In genomic region chr19:677201-677600, GRCh38 we compare ENCODE assay signal across 9 cellular contexts. TPM values are rescaled to one million over a fixed set of nuclear protein-coding genes. Genes with fewer than 3 reads are reported as not detected.
DNase-seq lines count a peak whose midpoint lies in the region; ATAC-seq and TF ChIP-seq lines count a peak whose summit lies in the region.
"Had no signal": no experiment of that assay in that cellular context is flagged by ENCODE, and none has a peak within 500 bp of the region (broad histone marks: within the 10 kb centered on the region; RNA-seq: fewer than 3 reads in every experiment).

No MANE protein-coding gene starts in this region.

- POLR2A ChIA-PET in SK-N-SH (lab: Yijun Ruan, JAX): interaction anchor here (1.3 kb wide), 1 partner anchor 31 kb away, joined by 3 read pairs; no protein-coding TSS in a partner anchor

- H3K4me3 ChIP-seq in SK-N-SH (ENCODE audit: low read depth in 2 of 2, low read length in 1 of 2): peak overlapping the region; percentile 54 to 79

- no peaks in the 10 kb centered on the region for H3K9me2 ChIP-seq in SK-N-SH

- H3K9ac ChIP-seq in SK-N-SH: peak overlapping the region; percentile 92

- no peak overlapping the region for H2AFZ ChIP-seq in SK-N-SH (ENCODE audit: low read depth)

- H3K79me2 ChIP-seq in SK-N-SH (ENCODE audit: insufficient read depth): peaks cover 26% of the 10 kb centered on the region

- TF ChIP-seq CTCF in SK-N-SH (IDR thresholded peaks at IDR 0.05): no peak

- peak overlapping the region; percentile 89 for H3K4me2 ChIP-seq in SK-N-SH

- peaks cover 10% of the 10 kb centered on the region for H3F3A ChIP-seq in SK-N-SH (replicated peaks; ENCODE audit: insufficient read depth)

- H3K4me1 ChIP-seq in SK-N-SH (ENCODE audit: control insufficient read depth in 1 of 2, insufficient read depth in 2 of 2, low read depth in 1 of 2, low read length in 1 of 2): peaks cover 8 to 33% of the 10 kb centered on the region in 2 experiments; a peak in 3 of 4 replicates

- TF ChIP-seq RAD21 in SK-N-SH (IDR thresholded peaks at IDR 0.05; ENCODE audit: low read length): no peak

- no peaks in the 10 kb centered on the region for H3K27me3 ChIP-seq in SK-N-SH (ENCODE audit: insufficient read depth)

- peaks cover 0 to 3% of the 10 kb centered on the region in 2 experiments for H3K36me3 ChIP-seq in SK-N-SH (replicated peaks in 1 of 2; ENCODE audit: control insufficient read depth in 1 of 2, insufficient read depth in 2 of 2, low read length in 1 of 2)

- no peaks in the 10 kb centered on the region for H4K20me1 ChIP-seq in SK-N-SH (ENCODE audit: insufficient read depth)

- DNase-seq in ELR (ENCODE audit: low read depth) (peak; percentile 87), SK-N-SH (peak; percentile 67), foreskin melanocyte (peak; percentile 56), renal cortical epithelial cell (ENCODE audit: low read depth) (peak; percentile 70), DMS114 treated with DMSO at 0.1 percent for 48 hours (lab: John Stamatoyannopoulos, UW; ENCODE audit: unreplicated experiment) (no peak), COR-L47 (lab: John Stamatoyannopoulos, UW) (no peak)
- DNase-seq: activated B cell treated with CpG ODN at 0.5 μM for 24 hours had no signal

- CTCF ChIA-PET in SK-N-SH (lab: Yijun Ruan, JAX): interaction anchor here (0.6 to 6.0 kb wide), 8 partner anchors 26 to 93 kb away, joined by 3 to 33 read pairs (median 4); no protein-coding TSS in a partner anchor

- H3K9me3 ChIP-seq in SK-N-SH: no peaks in the 10 kb centered on the region

- ATAC-seq in GM21737 (IDR thresholded peaks at IDR 0.05; ENCODE audit: unreplicated experiment) (no peak), HG03432 (IDR thresholded peaks at IDR 0.05; ENCODE audit: unreplicated experiment) (no peak)

- TF ChIP-seq EP300 in SK-N-SH (IDR thresholded peaks at IDR 0.05; ENCODE audit: borderline replicate concordance in 1 of 2, low read depth in 1 of 2, low read length in 1 of 2): no peak; a peak in 1 of 4 replicates

- WGBS in SK-N-SH (ENCODE audit: low lambda C conversion rate): 0% methylated on average over 2 of the region's 15 CpGs

- H3K27ac ChIP-seq in SK-N-SH (ENCODE audit: low read depth in 2 of 2, low read length in 1 of 2): peak overlapping the region in 1 of 2 experiments; percentile 76; a peak in 2 of 4 replicates

TF ChIP-seq in SK-N-SH, 30 proteins besides CTCF, POLR2A, EP300 and RAD21:
- TF ChIP-seq NFIC (IDR thresholded peaks at IDR 0.05; ENCODE audit: borderline replicate concordance) (peak; percentile 6; the same call in 1 of the 2 replicates), FOSL2 (IDR thresholded peaks at IDR 0.05; ENCODE audit: borderline replicate concordance, low read depth) (peak; percentile 77; the same call in 1 of the 2 replicates), POLR2AphosphoS5 (IDR thresholded peaks at IDR 0.05; ENCODE audit: low read depth, low read length) (peak; percentile 16; the same call in 1 of the 2 replicates), RXRA (IDR thresholded peaks at IDR 0.05; ENCODE audit: borderline replicate concordance, low read depth) (no peak; the same call in 1 of the 2 replicates), MEF2A (IDR thresholded peaks at IDR 0.05; ENCODE audit: borderline replicate concordance, low read depth) (no peak), JUND (IDR thresholded peaks at IDR 0.05) (peak; percentile 79; the same call in 1 of the 2 replicates), NRF1 (IDR thresholded peaks at IDR 0.05; ENCODE audit: low read depth, low read length) (no peak), PBX3 (IDR thresholded peaks at IDR 0.05) (no peak), SIN3A (IDR thresholded peaks at IDR 0.05; ENCODE audit: borderline replicate concordance, low read depth, low read length) (no peak), CHD2 (IDR thresholded peaks at IDR 0.05; ENCODE audit: low read length, partially characterized antibody) (no peak), TEAD4 (IDR thresholded peaks at IDR 0.05; ENCODE audit: borderline replicate concordance, insufficient read depth) (peak; percentile 73; the same call in 1 of the 2 replicates), MAX (IDR thresholded peaks at IDR 0.05; ENCODE audit: low read depth) (peak; percentile 85), TCF12 (IDR thresholded peaks at IDR 0.05) (no peak; the same call in 1 of the 2 replicates)
TF ChIP-seq in SK-N-SH: peak in this region for 6.

RNA-seq across cellular contexts. Expression of gene FSTL3, which starts 1.0 kb away (rescaled TPM):
- 64.4 and 73.0 TPM in 2 replicates for polyA plus RNA-seq in SK-N-SH (2012; rRNA removed)
- polyA plus RNA-seq in SK-N-SH (2012; cell fraction: cytosol; rRNA removed): 33.6 and 47.9 TPM in 2 replicates
- polyA plus RNA-seq in SK-N-SH (2012; cell fraction: nucleus; rRNA removed): 259 and 359 TPM in 2 replicates
- 374 and 526 TPM in 2 replicates for total RNA-seq in renal cortical epithelial cell

RNA-seq across cellular contexts. Expression of gene RNF126, which starts 14.2 kb away (rescaled TPM):
- 9.0 and 12.9 TPM in 2 replicates for polyA plus RNA-seq in SK-N-SH (2012; rRNA removed)
- polyA plus RNA-seq in SK-N-SH (2012; cell fraction: cytosol; rRNA removed): 11.9 and 17.2 TPM in 2 replicates
- polyA plus RNA-seq in SK-N-SH (2012; cell fraction: nucleus; rRNA removed): 43.5 and 64.4 TPM in 2 replicates
- 19.8 and 23.4 TPM in 2 replicates for total RNA-seq in renal cortical epithelial cell

RNA-seq across cellular contexts. Expression of gene PRSS57, which starts 18.1 kb away (rescaled TPM):
- not detected in 2 replicates for polyA plus RNA-seq in SK-N-SH (2012; rRNA removed)
- polyA plus RNA-seq in SK-N-SH (2012; cell fraction: cytosol; rRNA removed): not detected in 2 replicates
- 0.05 and 0.14 TPM in 2 replicates for polyA plus RNA-seq in SK-N-SH (2012; cell fraction: nucleus; rRNA removed)
- total RNA-seq in renal cortical epithelial cell: not detected in 2 replicates
- total RNA-seq: activated B cell treated with CpG ODN at 0.5 μM for 24 hours had no signal

RNA-seq across cellular contexts. Expression of gene PALM, which starts 31.5 kb away (rescaled TPM):
- 6.2 and 15.6 TPM in 2 replicates for polyA plus RNA-seq in SK-N-SH (2012; rRNA removed)
- polyA plus RNA-seq in SK-N-SH (2012; cell fraction: cytosol; rRNA removed): 7.7 and 9.4 TPM in 2 replicates
- polyA plus RNA-seq in SK-N-SH (2012; cell fraction: nucleus; rRNA removed): 14.9 and 18.0 TPM in 2 replicates
- 0.35 and 45.4 TPM in 2 replicates for total RNA-seq in renal cortical epithelial cell
- total RNA-seq: activated B cell treated with CpG ODN at 0.5 μM for 24 hours had no signal

RNA-seq across cellular contexts. Expression of gene FGF22, which starts 37.5 kb away (rescaled TPM):
- 0.62 and 0.93 TPM in 2 replicates for polyA plus RNA-seq in SK-N-SH (2012; rRNA removed)
- polyA plus RNA-seq in SK-N-SH (2012; cell fraction: cytosol; rRNA removed): 0.16 and 0.27 TPM in 2 replicates
- polyA plus RNA-seq in SK-N-SH (2012; cell fraction: nucleus; rRNA removed): 3.5 and 4.7 TPM in 2 replicates
- 0.10 TPM in 1 of 2 replicates, not detected in the other for total RNA-seq in renal cortical epithelial cell

Comparison
In these comparisons a context has a peak if more than half of its experiments do, and no peak if none do; other contexts are left out.
1. DNase-seq: peak in ELR (single experiment), SK-N-SH (single experiment), foreskin melanocyte (single experiment) and renal cortical epithelial cell (single experiment); none in DMS114 treated with DMSO at 0.1 percent for 48 hours (single experiment) and COR-L47 (single experiment).